In genomic region chr2:199911052-199911876, GRCh38 we compare ENCODE assay signal across 1 cellular context.
TF ChIP-seq lines count a peak whose summit lies in the region.

Gene C2orf69 (plus strand): TSS chr2:199911293. CDS start chr2:199911439, 146 bp downstream.

TF ChIP-seq in K562, 482 proteins besides CTCF, POLR2A, EP300 and RAD21 (continued from another document and continues in another):
- no peak for TF ChIP-seq SMAD2 (IDR thresholded peaks at IDR 0.05; ENCODE audit: low read depth, low read length)
- TF ChIP-seq TAL1 (IDR thresholded peaks at IDR 0.05), result no peak
- TF ChIP-seq PHF8 (IDR thresholded peaks at IDR 0.05; ENCODE audit: borderline replicate concordance, low read length), result peak; percentile 91
- no peak for TF ChIP-seq GTF2F1 (IDR thresholded peaks at IDR 0.05; ENCODE audit: low read depth, low read length)
- no peak for TF ChIP-seq TRIM28 (IDR thresholded peaks at IDR 0.05)
- peak; percentile 35 for TF ChIP-seq ZNF511 (CRISPR knock-in tag; IDR thresholded peaks at IDR 0.05)
- peak; percentile 79; the same call in 1 of the 2 replicates for TF ChIP-seq ATF7 (IDR thresholded peaks at IDR 0.05)
- TF ChIP-seq ZNF174 (CRISPR knock-in tag; IDR thresholded peaks at IDR 0.05), result no peak
- TF ChIP-seq, protein P1, sequence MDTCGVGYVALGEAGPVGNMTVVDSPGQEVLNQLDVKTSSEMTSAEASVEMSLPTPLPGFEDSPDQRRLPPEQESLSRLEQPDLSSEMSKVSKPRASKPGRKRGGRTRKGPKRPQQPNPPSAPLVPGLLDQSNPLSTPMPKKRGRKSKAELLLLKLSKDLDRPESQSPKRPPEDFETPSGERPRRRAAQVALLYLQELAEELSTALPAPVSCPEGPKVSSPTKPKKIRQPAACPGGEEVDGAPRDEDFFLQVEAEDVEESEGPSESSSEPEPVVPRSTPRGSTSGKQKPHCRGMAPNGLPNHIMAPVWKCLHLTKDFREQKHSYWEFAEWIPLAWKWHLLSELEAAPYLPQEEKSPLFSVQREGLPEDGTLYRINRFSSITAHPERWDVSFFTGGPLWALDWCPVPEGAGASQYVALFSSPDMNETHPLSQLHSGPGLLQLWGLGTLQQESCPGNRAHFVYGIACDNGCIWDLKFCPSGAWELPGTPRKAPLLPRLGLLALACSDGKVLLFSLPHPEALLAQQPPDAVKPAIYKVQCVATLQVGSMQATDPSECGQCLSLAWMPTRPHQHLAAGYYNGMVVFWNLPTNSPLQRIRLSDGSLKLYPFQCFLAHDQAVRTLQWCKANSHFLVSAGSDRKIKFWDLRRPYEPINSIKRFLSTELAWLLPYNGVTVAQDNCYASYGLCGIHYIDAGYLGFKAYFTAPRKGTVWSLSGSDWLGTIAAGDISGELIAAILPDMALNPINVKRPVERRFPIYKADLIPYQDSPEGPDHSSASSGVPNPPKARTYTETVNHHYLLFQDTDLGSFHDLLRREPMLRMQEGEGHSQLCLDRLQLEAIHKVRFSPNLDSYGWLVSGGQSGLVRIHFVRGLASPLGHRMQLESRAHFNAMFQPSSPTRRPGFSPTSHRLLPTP (IDR thresholded peaks at IDR 0.05; ENCODE audit: borderline replicate concordance, extremely low read depth, insufficient read length), result no peak
- no peak for TF ChIP-seq ZNF197 (CRISPR knock-in tag; IDR thresholded peaks at IDR 0.05; ENCODE audit: low read depth)
- TF ChIP-seq, protein P2, sequence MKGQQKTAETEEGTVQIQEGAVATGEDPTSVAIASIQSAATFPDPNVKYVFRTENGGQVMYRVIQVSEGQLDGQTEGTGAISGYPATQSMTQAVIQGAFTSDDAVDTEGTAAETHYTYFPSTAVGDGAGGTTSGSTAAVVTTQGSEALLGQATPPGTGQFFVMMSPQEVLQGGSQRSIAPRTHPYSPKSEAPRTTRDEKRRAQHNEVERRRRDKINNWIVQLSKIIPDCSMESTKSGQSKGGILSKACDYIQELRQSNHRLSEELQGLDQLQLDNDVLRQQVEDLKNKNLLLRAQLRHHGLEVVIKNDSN (CRISPR knock-in tag; IDR thresholded peaks at IDR 0.05), result no peak
- no peak for TF ChIP-seq NFATC3 (IDR thresholded peaks at IDR 0.05)
- TF ChIP-seq MYC (IDR thresholded peaks at IDR 0.05; ENCODE audit: low read depth, low read length), result peak; percentile 65; the same call in 1 of the 2 replicates
- 0 out of 2 replicates have a peak, but pooled peaks have one; percentile 39 for TF ChIP-seq MYC (CRISPR knock-in tag; IDR thresholded peaks at IDR 0.05; ENCODE audit: borderline replicate concordance, low read depth)
- TF ChIP-seq, protein P3, sequence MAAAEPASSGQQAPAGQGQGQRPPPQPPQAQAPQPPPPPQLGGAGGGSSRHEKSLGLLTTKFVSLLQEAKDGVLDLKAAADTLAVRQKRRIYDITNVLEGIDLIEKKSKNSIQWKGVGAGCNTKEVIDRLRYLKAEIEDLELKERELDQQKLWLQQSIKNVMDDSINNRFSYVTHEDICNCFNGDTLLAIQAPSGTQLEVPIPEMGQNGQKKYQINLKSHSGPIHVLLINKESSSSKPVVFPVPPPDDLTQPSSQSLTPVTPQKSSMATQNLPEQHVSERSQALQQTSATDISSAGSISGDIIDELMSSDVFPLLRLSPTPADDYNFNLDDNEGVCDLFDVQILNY (CRISPR knock-in tag; IDR thresholded peaks at IDR 0.05), result 0 out of 2 replicates have a peak, but pooled peaks have one; percentile 39
- TF ChIP-seq TCFL5 (CRISPR knock-in tag; conservative IDR thresholded peaks at IDR 0.05), result no peak
- no peak for TF ChIP-seq CTCFL (IDR thresholded peaks at IDR 0.05; ENCODE audit: borderline replicate concordance, insufficient read depth, low read depth, low read length, poor library complexity, severe bottlenecking)
- peak in 1 of 2 experiments; percentile 55 for TF ChIP-seq MAZ (CRISPR knock-in tag; conservative IDR thresholded peaks at IDR 0.05 in 1 of 2, IDR thresholded peaks at IDR 0.05 in 1 of 2)
- TF ChIP-seq MAFG (tag; conservative IDR thresholded peaks at IDR 0.05), result no peak
- no peak for TF ChIP-seq ZNF217 (CRISPR knock-in tag; IDR thresholded peaks at IDR 0.05)
- TF ChIP-seq ASH1L (IDR thresholded peaks at IDR 0.05; ENCODE audit: borderline replicate concordance, low read depth, partially characterized antibody), result no peak
- TF ChIP-seq HMGN3 (IDR thresholded peaks at IDR 0.05; ENCODE audit: borderline replicate concordance, extremely low read depth, insufficient read length, low read depth, low read length), result peak; percentile 87
- peak; percentile 67 for TF ChIP-seq HCFC1 (IDR thresholded peaks at IDR 0.05; ENCODE audit: low read depth, low read length)
- TF ChIP-seq, protein P4, sequence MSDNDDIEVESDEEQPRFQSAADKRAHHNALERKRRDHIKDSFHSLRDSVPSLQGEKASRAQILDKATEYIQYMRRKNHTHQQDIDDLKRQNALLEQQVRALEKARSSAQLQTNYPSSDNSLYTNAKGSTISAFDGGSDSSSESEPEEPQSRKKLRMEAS (CRISPR knock-in tag; IDR thresholded peaks at IDR 0.05), result peak; percentile 49; the same call in 1 of the 2 replicates
- TF ChIP-seq HBP1 (CRISPR knock-in tag; IDR thresholded peaks at IDR 0.05), result no peak
- peak; percentile 65 for TF ChIP-seq GABPB1 (CRISPR knock-in tag; IDR thresholded peaks at IDR 0.05)
- no peak for TF ChIP-seq NR3C1 (CRISPR knock-in tag; IDR thresholded peaks at IDR 0.05)
- TF ChIP-seq BRD4 (IDR thresholded peaks at IDR 0.05), result no peak
- no peak for TF ChIP-seq E2F3 (CRISPR knock-in tag; IDR thresholded peaks at IDR 0.05)
- peak; percentile 62 to 65; a peak in 1 of 4 replicates for TF ChIP-seq SIN3A (IDR thresholded peaks at IDR 0.05; ENCODE audit: borderline replicate concordance in 2 of 2, control insufficient read depth in 1 of 2, low read depth in 2 of 2, low read length in 2 of 2)
- TF ChIP-seq, protein P5, sequence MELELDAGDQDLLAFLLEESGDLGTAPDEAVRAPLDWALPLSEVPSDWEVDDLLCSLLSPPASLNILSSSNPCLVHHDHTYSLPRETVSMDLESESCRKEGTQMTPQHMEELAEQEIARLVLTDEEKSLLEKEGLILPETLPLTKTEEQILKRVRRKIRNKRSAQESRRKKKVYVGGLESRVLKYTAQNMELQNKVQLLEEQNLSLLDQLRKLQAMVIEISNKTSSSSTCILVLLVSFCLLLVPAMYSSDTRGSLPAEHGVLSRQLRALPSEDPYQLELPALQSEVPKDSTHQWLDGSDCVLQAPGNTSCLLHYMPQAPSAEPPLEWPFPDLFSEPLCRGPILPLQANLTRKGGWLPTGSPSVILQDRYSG (tag; conservative IDR thresholded peaks at IDR 0.05; ENCODE audit: low read depth), result no peak
- no peak for TF ChIP-seq SPI1 (IDR thresholded peaks at IDR 0.05; ENCODE audit: borderline replicate concordance, low read depth, low read length)
- no peak for TF ChIP-seq ZNF695 (CRISPR knock-in tag; IDR thresholded peaks at IDR 0.05)
- TF ChIP-seq, protein P6, sequence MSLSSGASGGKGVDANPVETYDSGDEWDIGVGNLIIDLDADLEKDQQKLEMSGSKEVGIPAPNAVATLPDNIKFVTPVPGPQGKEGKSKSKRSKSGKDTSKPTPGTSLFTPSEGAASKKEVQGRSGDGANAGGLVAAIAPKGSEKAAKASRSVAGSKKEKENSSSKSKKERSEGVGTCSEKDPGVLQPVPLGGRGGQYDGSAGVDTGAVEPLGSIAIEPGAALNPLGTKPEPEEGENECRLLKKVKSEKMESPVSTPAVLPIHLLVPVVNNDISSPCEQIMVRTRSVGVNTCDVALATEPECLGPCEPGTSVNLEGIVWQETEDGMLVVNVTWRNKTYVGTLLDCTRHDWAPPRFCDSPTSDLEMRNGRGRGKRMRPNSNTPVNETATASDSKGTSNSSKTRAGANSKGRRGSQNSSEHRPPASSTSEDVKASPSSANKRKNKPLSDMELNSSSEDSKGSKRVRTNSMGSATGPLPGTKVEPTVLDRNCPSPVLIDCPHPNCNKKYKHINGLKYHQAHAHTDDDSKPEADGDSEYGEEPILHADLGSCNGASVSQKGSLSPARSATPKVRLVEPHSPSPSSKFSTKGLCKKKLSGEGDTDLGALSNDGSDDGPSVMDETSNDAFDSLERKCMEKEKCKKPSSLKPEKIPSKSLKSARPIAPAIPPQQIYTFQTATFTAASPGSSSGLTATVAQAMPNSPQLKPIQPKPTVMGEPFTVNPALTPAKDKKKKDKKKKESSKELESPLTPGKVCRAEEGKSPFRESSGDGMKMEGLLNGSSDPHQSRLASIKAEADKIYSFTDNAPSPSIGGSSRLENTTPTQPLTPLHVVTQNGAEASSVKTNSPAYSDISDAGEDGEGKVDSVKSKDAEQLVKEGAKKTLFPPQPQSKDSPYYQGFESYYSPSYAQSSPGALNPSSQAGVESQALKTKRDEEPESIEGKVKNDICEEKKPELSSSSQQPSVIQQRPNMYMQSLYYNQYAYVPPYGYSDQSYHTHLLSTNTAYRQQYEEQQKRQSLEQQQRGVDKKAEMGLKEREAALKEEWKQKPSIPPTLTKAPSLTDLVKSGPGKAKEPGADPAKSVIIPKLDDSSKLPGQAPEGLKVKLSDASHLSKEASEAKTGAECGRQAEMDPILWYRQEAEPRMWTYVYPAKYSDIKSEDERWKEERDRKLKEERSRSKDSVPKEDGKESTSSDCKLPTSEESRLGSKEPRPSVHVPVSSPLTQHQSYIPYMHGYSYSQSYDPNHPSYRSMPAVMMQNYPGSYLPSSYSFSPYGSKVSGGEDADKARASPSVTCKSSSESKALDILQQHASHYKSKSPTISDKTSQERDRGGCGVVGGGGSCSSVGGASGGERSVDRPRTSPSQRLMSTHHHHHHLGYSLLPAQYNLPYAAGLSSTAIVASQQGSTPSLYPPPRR (CRISPR knock-in tag; IDR thresholded peaks at IDR 0.05; ENCODE audit: borderline replicate concordance), result no peak
- peak; percentile 38 for TF ChIP-seq TBP (optimal IDR thresholded peaks at IDR 0.05; ENCODE audit: low read depth, low read length)
- no peak for TF ChIP-seq ZBED1 (IDR thresholded peaks at IDR 0.05)
- TF ChIP-seq ZNF316 (IDR thresholded peaks at IDR 0.05), result no peak
- no peak for TF ChIP-seq ETS2 (tag; IDR thresholded peaks at IDR 0.05; ENCODE audit: borderline replicate concordance, poor library complexity, severe bottlenecking)
- TF ChIP-seq YY1 (IDR thresholded peaks at IDR 0.05; ENCODE audit: borderline replicate concordance in 1 of 3, control insufficient read depth in 1 of 3, extremely low read depth in 1 of 3, insufficient read depth in 3 of 3, insufficient read length in 1 of 3, insufficient replicate concordance in 2 of 3, low read depth in 1 of 3, low read length in 2 of 3), result peak in 2 of 3 experiments; percentile 4 to 38
- TF ChIP-seq, protein P7, sequence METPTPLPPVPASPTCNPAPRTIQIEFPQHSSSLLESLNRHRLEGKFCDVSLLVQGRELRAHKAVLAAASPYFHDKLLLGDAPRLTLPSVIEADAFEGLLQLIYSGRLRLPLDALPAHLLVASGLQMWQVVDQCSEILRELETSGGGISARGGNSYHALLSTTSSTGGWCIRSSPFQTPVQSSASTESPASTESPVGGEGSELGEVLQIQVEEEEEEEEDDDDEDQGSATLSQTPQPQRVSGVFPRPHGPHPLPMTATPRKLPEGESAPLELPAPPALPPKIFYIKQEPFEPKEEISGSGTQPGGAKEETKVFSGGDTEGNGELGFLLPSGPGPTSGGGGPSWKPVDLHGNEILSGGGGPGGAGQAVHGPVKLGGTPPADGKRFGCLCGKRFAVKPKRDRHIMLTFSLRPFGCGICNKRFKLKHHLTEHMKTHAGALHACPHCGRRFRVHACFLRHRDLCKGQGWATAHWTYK (CRISPR knock-in tag; IDR thresholded peaks at IDR 0.05), result no peak
- TF ChIP-seq AFF4 (CRISPR knock-in tag; IDR thresholded peaks at IDR 0.05), result peak; percentile 84
